In the genomic region with DNA sequence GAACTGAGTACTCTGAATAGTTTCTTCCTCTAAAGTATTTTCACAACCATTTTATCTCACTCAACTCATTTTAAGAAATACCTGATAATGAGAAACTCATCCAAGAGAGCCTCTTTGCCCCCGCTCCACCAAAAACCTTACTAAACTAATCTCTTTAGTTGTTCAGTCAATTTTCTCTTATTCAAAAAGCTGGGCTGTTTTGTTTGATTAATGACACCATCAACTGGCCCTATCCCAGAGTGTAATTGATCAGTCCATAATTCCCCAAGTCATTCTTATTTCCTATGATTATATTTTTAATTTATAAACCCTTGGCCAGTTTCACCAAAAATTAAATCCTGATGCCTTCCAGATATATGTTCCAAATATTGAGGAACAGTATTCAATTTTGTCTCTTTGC, we compare ENCODE assay signal across 21 cellular contexts. TPM values are rescaled to one million over a fixed set of nuclear protein-coding genes. Genes with fewer than 3 reads are reported as not detected.
"Had no signal": no experiment of that assay in that cellular context is flagged by ENCODE, and none has a peak within 500 bp of the region (broad histone marks: within the 10 kb centered on the region; RNA-seq: fewer than 3 reads in every experiment).

No MANE protein-coding gene starts in this region.

- H3K79me2 ChIP-seq: hepatocyte had no signal

- H3K4me3 ChIP-seq: hepatocyte, lower lobe of right lung, pancreas, psoas muscle, skin epidermis, suprapubic skin, thoracic aorta, tibial artery, upper lobe of right lung had no signal

- H3K27ac ChIP-seq: hepatocyte, pancreas, psoas muscle, skin epidermis, suprapubic skin, thoracic aorta, tibial artery, upper lobe of right lung had no signal

- ATAC-seq: lower lobe of right lung; naive thymus-derived CD8-positive, alpha-beta T cell; pancreas; psoas muscle; sciatic nerve; stimulated activated effector memory CD8-positive, alpha-beta T cell treated with anti-CD3 and anti-CD28 coated beads, Interleukin-12 subunit alpha, Interleukin-12 subunit beta, amount 100 ng/mL, for 72 hours; upper lobe of right lung had no signal

- H2AFZ ChIP-seq: hepatocyte had no signal

- FAIRE-seq: urothelium cell line had no signal

- H3K36me3 ChIP-seq: lower lobe of right lung, pancreas, suprapubic skin, thoracic aorta, tibial artery, upper lobe of right lung had no signal

- H3K4me2 ChIP-seq: hepatocyte had no signal

- H3K27me3 ChIP-seq: hepatocyte, pancreas, suprapubic skin, tibial artery, upper lobe of right lung had no signal

- DNase-seq: islet precursor cell; lower lobe of right lung; mammary epithelial cell; mesenchymal stem cell; naive thymus-derived CD8-positive, alpha-beta T cell; nucleus accumbens; pancreas; posterior cingulate gyrus; psoas muscle; stimulated activated CD4-positive, alpha-beta T cell treated with anti-CD3 and anti-CD28 coated beads, Interleukin-4, amount 100 ng/mL, for 24 hours; stimulated activated naive CD4-positive, alpha-beta T cell; tibial artery; trophoblast cell; upper lobe of right lung had no signal

- H3K9me3 ChIP-seq: lower lobe of right lung, pancreas, psoas muscle, suprapubic skin, thoracic aorta, tibial artery, upper lobe of right lung had no signal

RNA-seq across cellular contexts. Expression of a gene that starts 10.3 kb away (rescaled TPM):
- total RNA-seq: naive thymus-derived CD8-positive, alpha-beta T cell had no signal
- polyA plus RNA-seq: naive thymus-derived CD8-positive, alpha-beta T cell had no signal
